ENCODE assay signal across 1 cellular context in the genomic region with DNA sequence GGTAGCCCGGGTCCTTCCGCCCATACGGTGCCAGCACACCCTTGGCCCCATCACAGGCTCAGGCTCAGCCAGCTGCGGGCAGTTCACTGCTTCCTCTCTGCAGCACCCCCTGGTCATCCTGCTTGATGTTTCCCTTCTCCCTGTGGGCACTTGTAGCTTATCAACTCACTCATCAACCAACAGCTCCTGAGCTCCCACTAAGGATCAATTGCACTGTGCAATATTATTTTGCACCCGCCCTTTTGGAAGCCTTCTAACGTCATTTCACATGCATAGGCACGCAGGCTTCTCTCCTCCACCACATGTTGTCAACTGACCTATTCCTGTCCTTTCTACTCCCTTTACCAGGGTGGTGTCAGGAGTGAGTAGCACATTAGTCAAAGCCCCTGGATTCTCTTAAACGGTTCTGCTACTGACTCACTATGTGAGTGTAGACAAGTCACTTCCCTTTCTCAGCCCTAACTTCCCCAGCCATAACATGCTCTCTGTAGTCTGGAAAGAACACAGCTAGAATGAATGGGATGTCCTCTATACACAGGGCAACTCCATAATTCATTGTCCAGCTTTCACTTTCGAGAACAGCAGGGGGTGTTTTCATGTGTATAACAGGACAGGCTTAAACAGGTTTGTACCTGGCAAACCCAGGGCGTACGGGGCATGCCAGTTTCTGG.
TF ChIP-seq lines count a peak whose summit lies in the region.

No MANE protein-coding gene starts in this region.

TF ChIP-seq in HepG2, 621 proteins besides CTCF, POLR2A, EP300 and RAD21:
- no peak for TF ChIP-seq SNAI1 (CRISPR knock-in tag; IDR thresholded peaks at IDR 0.05; ENCODE audit: borderline replicate concordance)
- no peak for TF ChIP-seq STAG1 (CRISPR knock-in tag; IDR thresholded peaks at IDR 0.05)
- TF ChIP-seq HNF4A (CRISPR knock-in tag; IDR thresholded peaks at IDR 0.05) = no peak
- TF ChIP-seq ARNTL (CRISPR knock-in tag; IDR thresholded peaks at IDR 0.05) = no peak
- no peak for TF ChIP-seq ZNF501 (CRISPR knock-in tag; IDR thresholded peaks at IDR 0.05)
- no peak for TF ChIP-seq AGO1 (IDR thresholded peaks at IDR 0.05; ENCODE audit: low read depth, low read length, poor library complexity, severe bottlenecking)
- TF ChIP-seq, protein P1, sequence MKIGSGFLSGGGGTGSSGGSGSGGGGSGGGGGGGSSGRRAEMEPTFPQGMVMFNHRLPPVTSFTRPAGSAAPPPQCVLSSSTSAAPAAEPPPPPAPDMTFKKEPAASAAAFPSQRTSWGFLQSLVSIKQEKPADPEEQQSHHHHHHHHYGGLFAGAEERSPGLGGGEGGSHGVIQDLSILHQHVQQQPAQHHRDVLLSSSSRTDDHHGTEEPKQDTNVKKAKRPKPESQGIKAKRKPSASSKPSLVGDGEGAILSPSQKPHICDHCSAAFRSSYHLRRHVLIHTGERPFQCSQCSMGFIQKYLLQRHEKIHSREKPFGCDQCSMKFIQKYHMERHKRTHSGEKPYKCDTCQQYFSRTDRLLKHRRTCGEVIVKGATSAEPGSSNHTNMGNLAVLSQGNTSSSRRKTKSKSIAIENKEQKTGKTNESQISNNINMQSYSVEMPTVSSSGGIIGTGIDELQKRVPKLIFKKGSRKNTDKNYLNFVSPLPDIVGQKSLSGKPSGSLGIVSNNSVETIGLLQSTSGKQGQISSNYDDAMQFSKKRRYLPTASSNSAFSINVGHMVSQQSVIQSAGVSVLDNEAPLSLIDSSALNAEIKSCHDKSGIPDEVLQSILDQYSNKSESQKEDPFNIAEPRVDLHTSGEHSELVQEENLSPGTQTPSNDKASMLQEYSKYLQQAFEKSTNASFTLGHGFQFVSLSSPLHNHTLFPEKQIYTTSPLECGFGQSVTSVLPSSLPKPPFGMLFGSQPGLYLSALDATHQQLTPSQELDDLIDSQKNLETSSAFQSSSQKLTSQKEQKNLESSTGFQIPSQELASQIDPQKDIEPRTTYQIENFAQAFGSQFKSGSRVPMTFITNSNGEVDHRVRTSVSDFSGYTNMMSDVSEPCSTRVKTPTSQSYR (CRISPR knock-in tag; IDR thresholded peaks at IDR 0.05; ENCODE audit: borderline replicate concordance) = no peak
- no peak for TF ChIP-seq ZNF138 (CRISPR knock-in tag; IDR thresholded peaks at IDR 0.05; ENCODE audit: low read depth)
- TF ChIP-seq ZNF720 (CRISPR knock-in tag; IDR thresholded peaks at IDR 0.05) = no peak
- no peak for TF ChIP-seq ZC3H4 (CRISPR knock-in tag; IDR thresholded peaks at IDR 0.05; ENCODE audit: borderline replicate concordance)
- TF ChIP-seq ZXDC (CRISPR knock-in tag; IDR thresholded peaks at IDR 0.05) = no peak
- TF ChIP-seq TBX3 (IDR thresholded peaks at IDR 0.05; ENCODE audit: borderline replicate concordance) = no peak
